Comparison of ENCODE assay signal across 22 cellular contexts in the genomic region with DNA sequence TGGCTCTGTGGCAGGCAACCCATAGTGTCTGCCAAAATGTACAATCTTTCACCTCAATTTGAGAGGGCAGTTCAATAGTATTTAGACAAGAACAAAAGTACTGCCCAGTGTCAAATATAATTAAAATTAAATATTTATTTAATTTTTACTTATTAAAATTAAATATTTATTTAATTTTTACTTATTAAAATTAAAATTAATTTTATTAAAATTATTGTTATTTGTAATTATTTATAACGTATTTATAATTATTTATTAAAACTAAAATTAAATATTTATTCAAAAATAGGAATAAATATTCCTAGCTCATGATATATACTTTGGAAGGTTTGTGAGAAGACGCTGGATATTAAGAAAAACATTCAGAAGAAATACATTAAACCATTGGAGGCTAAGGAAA.
DNase-seq lines count a peak whose midpoint lies in the region; ATAC-seq, FAIRE-seq and TF ChIP-seq lines count a peak whose summit lies in the region.
"Had no signal": no experiment of that assay in that cellular context is flagged by ENCODE, and none has a peak within 500 bp of the region (broad histone marks: within the 10 kb centered on the region; RNA-seq: fewer than 3 reads in every experiment).

No MANE protein-coding gene starts in this region.

- DNase-seq in RCC 7860 (ENCODE audit: low spot score) (no peak), pancreas (no peak), NCI-H1105 treated with DMSO at 0.1 percent for 48 hours (lab: John Stamatoyannopoulos, UW) (no peak), NCI-H1092 treated with DMSO at 0.1 percent for 48 hours (lab: John Stamatoyannopoulos, UW) (no peak), inferior parietal cortex (ENCODE audit: extremely low spot score) (no peak), Peyer's patch (no peak)
- DNase-seq: 8988T; CD8-positive, alpha-beta T cell; COR-L47; DMS 273 treated with DMSO at 0.1 percent for 48 hours; DMS53; DND-41; EL; GM23248; HCEC 1CT had no signal

- TF ChIP-seq POLR2A in Peyer's patch (IDR thresholded peaks at IDR 0.05), result no peak

- H3K27ac ChIP-seq in pancreas (no peak overlapping the region), Peyer's patch (no peak overlapping the region)
- H3K27ac ChIP-seq: BLaER1 treated with 17β-estradiol and CSF1 and Interleukin-3, amounts not matched to agents 10 nM and 100 nM; GM23248 had no signal

- H3K4me3 ChIP-seq in pancreas (no peak overlapping the region), Peyer's patch (no peak overlapping the region)
- H3K4me3 ChIP-seq: BLaER1 treated with 17β-estradiol and CSF1 and Interleukin-3, amounts not matched to agents 10 nM and 100 nM; GM23248 had no signal

- no peak for TF ChIP-seq CTCF in pancreas (IDR thresholded peaks at IDR 0.05)
- no peak for TF ChIP-seq CTCF in Peyer's patch (IDR thresholded peaks at IDR 0.05)

- no peaks in the 10 kb centered on the region for H3K4me1 ChIP-seq in pancreas
- no peaks in the 10 kb centered on the region for H3K4me1 ChIP-seq in Peyer's patch
- H3K4me1 ChIP-seq: BLaER1 treated with 17β-estradiol and CSF1 and Interleukin-3, amounts not matched to agents 10 nM and 100 nM had no signal

- no peaks in the 10 kb centered on the region for H3K36me3 ChIP-seq in pancreas
- H3K36me3 ChIP-seq in Peyer's patch, result no peaks in the 10 kb centered on the region
- H3K36me3 ChIP-seq: BLaER1 treated with 17β-estradiol and CSF1 and Interleukin-3, amounts not matched to agents 10 nM and 100 nM had no signal

- FAIRE-seq in G401.6 (lab: Jason Lieb, UNC) (peak; percentile 97), RCC 7860 (lab: Jason Lieb, UNC) (peak; percentile 96), colon (lab: Jason Lieb, UNC) (peak; percentile 93), pancreas (lab: Jason Lieb, UNC) (peak; percentile 97)
- FAIRE-seq: GM12892, GM18507, H54, HTR-8/SVneo had no signal

- no peaks in the 10 kb centered on the region for H3K9me3 ChIP-seq in pancreas
- H3K9me3 ChIP-seq in Peyer's patch, result no peaks in the 10 kb centered on the region
- H3K9me3 ChIP-seq: BLaER1 treated with 17β-estradiol and CSF1 and Interleukin-3, amounts not matched to agents 10 nM and 100 nM had no signal

- intact Hi-C loops in pancreas (cut with DNase I), result no loop called here

- H3K27me3 ChIP-seq in pancreas, result no peaks in the 10 kb centered on the region
- H3K27me3 ChIP-seq in Peyer's patch, result no peaks in the 10 kb centered on the region
- H3K27me3 ChIP-seq: BLaER1 treated with 17β-estradiol and CSF1 and Interleukin-3, amounts not matched to agents 10 nM and 100 nM had no signal

- 90 to 95% methylated on average over 2 of the region's 2 CpGs for WGBS in pancreas, 2 donors

- no peak for ATAC-seq in pancreas
- ATAC-seq: CD8-positive, alpha-beta T cell had no signal
